In the genomic region with DNA sequence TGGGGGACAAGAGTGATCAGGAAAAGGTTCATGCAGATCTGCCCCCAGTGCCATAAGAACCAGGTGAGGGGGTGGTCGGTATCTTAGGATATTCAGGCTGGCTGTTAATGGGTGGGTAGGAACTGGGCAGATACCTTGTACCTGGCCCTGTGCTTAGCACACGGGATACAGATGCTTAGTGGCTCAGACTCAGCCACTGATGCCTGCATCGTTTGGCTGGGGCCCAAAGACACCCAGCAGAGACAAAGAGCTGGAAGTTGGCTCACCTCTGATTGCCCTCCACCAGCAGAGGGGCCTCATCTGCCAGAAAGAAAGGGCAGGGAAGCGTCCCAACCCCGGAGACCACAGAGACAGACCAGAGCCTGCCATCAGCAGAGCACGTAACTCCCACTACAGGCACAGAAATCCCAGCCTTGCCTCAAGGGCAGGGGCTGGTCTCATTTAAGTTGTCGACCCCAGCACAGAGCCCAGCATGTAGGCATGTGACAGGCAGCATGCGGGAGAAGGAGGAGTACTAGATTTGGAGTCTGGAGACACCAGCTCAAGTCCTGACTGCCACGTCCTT, we compare ENCODE assay signal across 1 cellular context.
TF ChIP-seq lines count a peak whose summit lies in the region.

No MANE protein-coding gene starts in this region.

TF ChIP-seq in HepG2, 621 proteins besides CTCF, POLR2A, EP300 and RAD21 (continued from another document):
- TF ChIP-seq ZNF816 (CRISPR knock-in tag; IDR thresholded peaks at IDR 0.05; ENCODE audit: borderline replicate concordance) = no peak
- no peak for TF ChIP-seq ZNF879 (CRISPR knock-in tag; IDR thresholded peaks at IDR 0.05)
- no peak for TF ChIP-seq NR1H2 (CRISPR knock-in tag; IDR thresholded peaks at IDR 0.05; ENCODE audit: borderline replicate concordance, low read depth)
- no peak for TF ChIP-seq TFDP2 (CRISPR knock-in tag; IDR thresholded peaks at IDR 0.05)
- peak; percentile 33 for TF ChIP-seq POLR2G (IDR thresholded peaks at IDR 0.05; ENCODE audit: low read depth, low read length)
